ENCODE assay signal across 1 cellular context in genomic region chr9:89479669-89480011, GRCh38. TPM values are rescaled to one million over a fixed set of nuclear protein-coding genes. Genes with fewer than 3 reads are reported as not detected.
"Had no signal": no experiment of that assay in that cellular context is flagged by ENCODE, and none has a peak within 500 bp of the region (broad histone marks: within the 10 kb centered on the region; RNA-seq: fewer than 3 reads in every experiment).

No MANE protein-coding gene starts in this region.

RNA-seq across cellular contexts. Expression of gene SEMA4D, which starts 18.3 kb away (rescaled TPM):
- total RNA-seq: SJCRH30 had no signal
